24 cellular contexts compared by ENCODE assay signal in the genomic region with DNA sequence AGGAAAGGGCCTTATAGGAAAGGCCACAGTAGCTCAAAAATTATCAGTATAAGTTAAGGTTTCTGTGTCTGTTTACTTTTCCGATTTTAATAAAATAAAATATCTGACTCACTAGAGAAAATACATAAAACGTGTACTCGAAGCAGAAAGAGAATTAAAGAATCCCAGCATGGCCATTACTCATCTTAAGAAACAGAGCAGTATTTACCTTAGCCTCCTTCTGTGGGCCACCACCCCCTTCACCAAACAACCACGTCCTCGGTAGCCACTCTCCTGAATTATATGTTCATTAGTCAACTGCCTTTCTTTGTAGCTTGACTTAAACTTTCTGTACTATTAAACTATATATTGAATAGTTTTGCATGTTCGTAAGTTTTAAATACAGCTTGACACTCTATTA.
"Had no signal": no experiment of that assay in that cellular context is flagged by ENCODE, and none has a peak within 500 bp of the region (broad histone marks: within the 10 kb centered on the region; RNA-seq: fewer than 3 reads in every experiment).

No MANE protein-coding gene starts in this region.

- H3K36me3 Mint-ChIP-seq: activated naive CD4-positive, alpha-beta T cell treated with anti-CD3 and anti-CD28 coated beads, Interleukin-2, amount 50 U/mL, for 24 hours; activated naive CD8-positive, alpha-beta T cell treated with anti-CD3 and anti-CD28 coated beads, Interleukin-2, amount 10 ng/mL, durations not matched to agents 7 days and 5 days had no signal

- H3K4me1 ChIP-seq: ascending aorta, body of pancreas, SJCRH30 had no signal

- DNase-seq: activated CD4-positive, alpha-beta T cell treated with anti-CD3 and anti-CD28 coated beads, Interleukin-2, amount 10 ng/mL, durations not matched to agents 7 days and 5 days; activated CD4-positive, alpha-beta T cell treated with anti-CD3 and anti-CD28 coated beads, Interleukin-2, amount 50 U/mL, for 48 hours; activated CD8-positive, alpha-beta T cell treated with anti-CD3 and anti-CD28 coated beads, Interleukin-2, amount 10 ng/mL, durations not matched to agents 7 days and 5 days; activated gamma-delta T cell; activated naive CD4-positive, alpha-beta T cell treated with Interleukin-2 at 50 U/mL for 16 hours; activated naive CD8-positive, alpha-beta T cell treated with anti-CD3 and anti-CD28 coated beads, Interleukin-2, amount 10 ng/mL, durations not matched to agents 7 days and 5 days; activated T-cell treated with anti-CD3 and anti-CD28 coated beads, Interleukin-2, amount 50 U/mL, for 24 hours; amygdala; central memory CD4-positive, alpha-beta T cell; NCI-H1105; NCI-H1417 treated with DMSO at 0.1 percent for 48 hours; NCI-H1694; NCI-H1930; NCI-H2081 treated with DMSO at 0.1 percent for 48 hours; NCI-H226; NCI-H510A; SHP77 had no signal

- H3K9me3 ChIP-seq: ascending aorta, body of pancreas, SJCRH30 had no signal

- H3K36me3 ChIP-seq: ascending aorta, SJCRH30 had no signal

- H3K4me1 Mint-ChIP-seq: activated CD4-positive, alpha-beta T cell treated with anti-CD3 and anti-CD28 coated beads, Interleukin-2, amount 10 ng/mL, durations not matched to agents 7 days and 5 days; activated naive CD4-positive, alpha-beta T cell treated with anti-CD3 and anti-CD28 coated beads, Interleukin-2, amount 50 U/mL, for 24 hours had no signal

- H3K9me3 Mint-ChIP-seq: activated CD4-positive, alpha-beta T cell treated with anti-CD3 and anti-CD28 coated beads, Interleukin-2, amount 10 ng/mL, durations not matched to agents 7 days and 5 days; activated naive CD4-positive, alpha-beta T cell treated with anti-CD3 and anti-CD28 coated beads, Interleukin-2, amount 50 U/mL, for 24 hours; activated naive CD8-positive, alpha-beta T cell treated with anti-CD3 and anti-CD28 coated beads, Interleukin-2, amount 10 ng/mL, durations not matched to agents 7 days and 5 days; activated T-cell treated with anti-CD3 and anti-CD28 coated beads, Interleukin-2, amount 50 U/mL, for 24 hours; activated T-helper 2 cell treated with anti-CD3 and anti-CD28 coated beads, Interferon-gamma antibody, Interleukin-2, Interleukin-4, amounts not matched to agents 10 μg/mL and 5 μg/mL and 100 μg/mL, durations not matched to agents 14 hours and 24 hours and 36 hours had no signal

- H3K27me3 ChIP-seq: ascending aorta, body of pancreas, SJCRH30 had no signal

- ATAC-seq: activated CD8-positive, alpha-beta T cell treated with anti-CD3 and anti-CD28 coated beads, Interleukin-2, amount 10 ng/mL, durations not matched to agents 7 days and 5 days; body of pancreas had no signal

- H3K27ac Mint-ChIP-seq: activated CD4-positive, alpha-beta T cell treated with anti-CD3 and anti-CD28 coated beads, Interleukin-2, amount 10 ng/mL, durations not matched to agents 7 days and 5 days; activated CD8-positive, alpha-beta T cell treated with anti-CD3 and anti-CD28 coated beads, Interleukin-2, amount 10 ng/mL, durations not matched to agents 7 days and 5 days; activated naive CD4-positive, alpha-beta T cell treated with anti-CD3 and anti-CD28 coated beads, Interleukin-2, amount 50 U/mL, for 24 hours; activated naive CD8-positive, alpha-beta T cell treated with anti-CD3 and anti-CD28 coated beads, Interleukin-2, amount 10 ng/mL, durations not matched to agents 7 days and 5 days; activated T-cell treated with anti-CD3 and anti-CD28 coated beads, Interleukin-2, amount 50 U/mL, for 24 hours; activated T-helper 2 cell treated with anti-CD3 and anti-CD28 coated beads, Interferon-gamma antibody, Interleukin-2, Interleukin-4, amounts not matched to agents 10 μg/mL and 5 μg/mL and 100 μg/mL, durations not matched to agents 14 hours and 24 hours and 36 hours had no signal

- H3K4me3 Mint-ChIP-seq: activated CD4-positive, alpha-beta T cell treated with anti-CD3 and anti-CD28 coated beads, Interleukin-2, amount 10 ng/mL, durations not matched to agents 7 days and 5 days; activated CD8-positive, alpha-beta T cell treated with anti-CD3 and anti-CD28 coated beads, Interleukin-2, amount 10 ng/mL, durations not matched to agents 7 days and 5 days; activated naive CD4-positive, alpha-beta T cell treated with anti-CD3 and anti-CD28 coated beads, Interleukin-2, amount 50 U/mL, for 24 hours; activated naive CD8-positive, alpha-beta T cell treated with anti-CD3 and anti-CD28 coated beads, Interleukin-2, amount 10 ng/mL, durations not matched to agents 7 days and 5 days; activated T-cell treated with anti-CD3 and anti-CD28 coated beads, Interleukin-2, amount 50 U/mL, for 24 hours had no signal

- H3K27ac ChIP-seq: ascending aorta, body of pancreas, KMS-11, SJCRH30, SK-N-MC had no signal

- H3K4me3 ChIP-seq: ascending aorta, body of pancreas, SJCRH30, SK-N-MC had no signal
